ENCODE assay signal across 18 cellular contexts in the genomic region with DNA sequence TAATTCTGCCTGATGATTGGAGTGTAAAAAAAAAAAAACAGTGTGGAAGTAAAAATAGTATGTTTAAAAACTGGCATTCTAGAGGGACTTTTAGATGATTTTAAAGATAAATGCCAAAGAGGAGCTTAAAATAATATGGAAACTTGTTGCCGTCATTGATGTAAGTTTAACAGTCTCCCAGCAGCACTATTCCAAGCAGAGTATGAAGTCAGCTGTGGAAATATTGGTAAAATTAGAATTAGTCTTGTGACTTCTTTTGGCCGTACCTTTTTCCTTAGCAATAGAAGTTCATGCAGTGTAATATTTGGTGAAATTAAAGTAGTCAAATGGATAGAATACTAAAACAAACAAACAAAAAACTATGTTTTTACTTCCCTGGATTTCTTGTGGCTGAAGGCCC.
"Had no signal": no experiment of that assay in that cellular context is flagged by ENCODE, and none has a peak within 500 bp of the region (broad histone marks: within the 10 kb centered on the region; RNA-seq: fewer than 3 reads in every experiment).

No MANE protein-coding gene starts in this region.

- ATAC-seq: activated T-cell treated with anti-CD3 and anti-CD28 coated beads, Interleukin-2, amount 50 U/mL, for 72 hours; naive thymus-derived CD8-positive, alpha-beta T cell had no signal

- H3K9me3 ChIP-seq: neutrophil, thyroid gland had no signal

- H3K27ac ChIP-seq: cardiac muscle cell, epithelial cell of prostate, neutrophil, thyroid gland, VCaP had no signal

- H3K4me3 ChIP-seq: cardiac muscle cell, thyroid gland had no signal

- DNase-seq: activated CD4-positive, alpha-beta T cell treated with anti-CD3 and anti-CD28 coated beads, Interleukin-2, amount 50 U/mL, for 1 hour; activated CD4-positive, CD25-positive, alpha-beta regulatory T cell treated with anti-CD3 and anti-CD28 coated beads, Interleukin-2, amount 50 U/mL, for 72 hours; activated effector memory CD4-positive, alpha-beta T cell treated with anti-CD3 and anti-CD28 coated beads, Interleukin-2, amount 50 U/mL, for 16 hours; activated naive CD4-positive, alpha-beta T cell treated with anti-CD3 and anti-CD28 coated beads, Interleukin-2, amount 50 U/mL, for 16 hours; activated T-cell treated with anti-CD3 and anti-CD28 coated beads, Interleukin-2, amount 50 U/mL, for 72 hours; endodermal cell; mesendoderm; naive thymus-derived CD8-positive, alpha-beta T cell; stimulated activated CD4-positive, alpha-beta T cell treated with anti-CD3 and anti-CD28 coated beads, Interleukin-12 subunit alpha, Interleukin-12 subunit beta, amount 100 ng/mL, for 4 hours; stimulated activated CD4-positive, alpha-beta T cell treated with anti-CD3 and anti-CD28 coated beads, Interleukin-1b, Interleukin-23, amount 100 ng/mL, for 48 hours; stimulated activated CD8-positive, alpha-beta memory T cell treated with anti-CD3 and anti-CD28 coated beads, Interleukin-4, amount 100 ng/mL, for 48 hours; stimulated activated naive CD4-positive, alpha-beta T cell; T-helper 2 cell; thyroid gland had no signal

- H3K36me3 ChIP-seq: cardiac muscle cell, neutrophil, thyroid gland had no signal

- H3K4me3 Mint-ChIP-seq: activated T-cell treated with anti-CD3 and anti-CD28 coated beads, Interleukin-2, amount 50 U/mL, for 72 hours; endodermal cell; naive thymus-derived CD8-positive, alpha-beta T cell had no signal

- H3K27me3 Mint-ChIP-seq: naive thymus-derived CD8-positive, alpha-beta T cell had no signal

- H3K27me3 ChIP-seq: cardiac muscle cell, neutrophil, thyroid gland had no signal

- H3K27ac Mint-ChIP-seq: activated T-cell treated with anti-CD3 and anti-CD28 coated beads, Interleukin-2, amount 50 U/mL, for 72 hours; endodermal cell; naive thymus-derived CD8-positive, alpha-beta T cell had no signal

- H3K4me1 Mint-ChIP-seq: endodermal cell had no signal

- H3K4me1 ChIP-seq: thyroid gland had no signal
